15 cellular contexts compared by ENCODE assay signal in genomic region chr7:158264881-158265742, GRCh38.
"Had no signal": no experiment of that assay in that cellular context is flagged by ENCODE, and none has a peak within 500 bp of the region (broad histone marks: within the 10 kb centered on the region; RNA-seq: fewer than 3 reads in every experiment).

No MANE protein-coding gene starts in this region.

- DNase-seq: activated CD4-positive, alpha-beta T cell treated with anti-CD3 and anti-CD28 coated beads, Interleukin-2, amount 50 U/mL, for 48 hours; activated CD4-positive, CD25-positive, alpha-beta regulatory T cell treated with anti-CD3 and anti-CD28 coated beads, Interleukin-2, amount 50 U/mL, for 72 hours; activated CD8-positive, alpha-beta memory T cell treated with anti-CD3 and anti-CD28 coated beads, Interleukin-2, amount 10 ng/mL, durations not matched to agents 7 days and 5 days; activated gamma-delta T cell treated with Interleukin-2 at 50 U/mL for 16 hours; activated naive CD8-positive, alpha-beta T cell treated with anti-CD3 and anti-CD28 coated beads, Interleukin-2, amount 50 U/mL, for 24 hours; activated T-cell treated with anti-CD3 and anti-CD28 coated beads, Interleukin-2, amount 50 U/mL, for 24 hours; hypothalamus; ovary; SIG-M5 had no signal

- H3K9me3 ChIP-seq: ovary had no signal

- H3K4me3 Mint-ChIP-seq: activated CD8-positive, alpha-beta memory T cell treated with anti-CD3 and anti-CD28 coated beads, Interleukin-2, amount 10 ng/mL, durations not matched to agents 7 days and 5 days; activated naive CD8-positive, alpha-beta T cell treated with anti-CD3 and anti-CD28 coated beads, Interleukin-2, amount 50 U/mL, for 24 hours; activated T-cell treated with anti-CD3 and anti-CD28 coated beads, Interleukin-2, amount 50 U/mL, for 24 hours; memory B cell; T-helper 2 cell treated with Interferon-gamma antibody and Interleukin-4, amounts not matched to agents 5 μg/mL and 100 μg/mL, for 36 hours had no signal

- H3K36me3 Mint-ChIP-seq: activated CD8-positive, alpha-beta memory T cell treated with anti-CD3 and anti-CD28 coated beads, Interleukin-2, amount 10 ng/mL, durations not matched to agents 7 days and 5 days; memory B cell had no signal

- H3K36me3 ChIP-seq: cardiac muscle cell, ovary, tibial nerve had no signal

- H3K4me1 ChIP-seq: tibial nerve had no signal

- H3K27ac ChIP-seq: cardiac muscle cell, coronary artery, ovary, skin epidermis had no signal

- ATAC-seq: activated CD8-positive, alpha-beta memory T cell treated with anti-CD3 and anti-CD28 coated beads, Interleukin-2, amount 10 ng/mL, durations not matched to agents 7 days and 5 days; activated naive CD8-positive, alpha-beta T cell treated with anti-CD3 and anti-CD28 coated beads, Interleukin-2, amount 50 U/mL, for 24 hours had no signal

- H3K9me3 Mint-ChIP-seq: activated naive CD8-positive, alpha-beta T cell treated with anti-CD3 and anti-CD28 coated beads, Interleukin-2, amount 50 U/mL, for 24 hours; activated T-cell treated with anti-CD3 and anti-CD28 coated beads, Interleukin-2, amount 50 U/mL, for 24 hours had no signal

- H3K4me1 Mint-ChIP-seq: activated CD8-positive, alpha-beta memory T cell treated with anti-CD3 and anti-CD28 coated beads, Interleukin-2, amount 10 ng/mL, durations not matched to agents 7 days and 5 days; activated naive CD8-positive, alpha-beta T cell treated with anti-CD3 and anti-CD28 coated beads, Interleukin-2, amount 50 U/mL, for 24 hours; memory B cell had no signal

- H3K27ac Mint-ChIP-seq: activated CD8-positive, alpha-beta memory T cell treated with anti-CD3 and anti-CD28 coated beads, Interleukin-2, amount 10 ng/mL, durations not matched to agents 7 days and 5 days; activated naive CD8-positive, alpha-beta T cell treated with anti-CD3 and anti-CD28 coated beads, Interleukin-2, amount 50 U/mL, for 24 hours; activated T-cell treated with anti-CD3 and anti-CD28 coated beads, Interleukin-2, amount 50 U/mL, for 24 hours; memory B cell; T-helper 2 cell treated with Interferon-gamma antibody and Interleukin-4, amounts not matched to agents 5 μg/mL and 100 μg/mL, for 36 hours had no signal

- H3K4me3 ChIP-seq: cardiac muscle cell, coronary artery, ovary, skin epidermis, tibial nerve had no signal

- H3K27me3 Mint-ChIP-seq: activated CD8-positive, alpha-beta memory T cell treated with anti-CD3 and anti-CD28 coated beads, Interleukin-2, amount 10 ng/mL, durations not matched to agents 7 days and 5 days; activated naive CD8-positive, alpha-beta T cell treated with anti-CD3 and anti-CD28 coated beads, Interleukin-2, amount 50 U/mL, for 24 hours; activated T-cell treated with anti-CD3 and anti-CD28 coated beads, Interleukin-2, amount 50 U/mL, for 24 hours; memory B cell had no signal

- H3K27me3 ChIP-seq: cardiac muscle cell, ovary, tibial nerve had no signal
